In the genomic region with DNA sequence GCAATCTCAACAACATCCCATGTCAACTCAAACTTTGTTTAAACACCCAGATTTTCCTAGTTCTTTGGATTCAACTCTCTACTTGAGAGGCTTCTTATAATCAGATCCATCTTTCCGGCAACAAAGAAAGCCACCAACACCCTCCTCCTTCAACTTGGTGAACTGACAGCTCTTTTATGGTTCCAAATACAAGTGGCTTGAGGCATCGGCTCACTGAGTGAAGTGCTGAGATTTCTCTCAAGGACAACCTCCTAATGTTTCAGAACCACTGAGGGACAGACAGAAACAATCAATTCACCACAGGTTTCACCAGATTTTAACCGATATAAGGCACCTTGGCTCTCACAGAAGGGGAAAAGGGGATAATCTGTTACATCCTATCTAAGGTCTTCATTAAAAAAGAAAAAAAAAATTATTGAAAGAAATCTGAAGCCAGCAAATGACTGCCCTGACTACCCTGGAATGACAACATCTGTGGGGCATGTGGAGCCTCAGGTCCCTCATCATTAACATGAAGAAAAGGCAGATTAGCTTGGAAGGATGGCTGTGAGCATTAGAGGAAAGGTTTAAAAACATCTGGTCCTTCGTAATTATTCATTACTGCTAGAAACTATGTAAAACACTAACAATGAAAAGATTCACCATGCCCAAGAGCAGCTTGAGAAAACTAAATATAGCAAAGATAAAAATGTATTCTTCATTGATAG, we compare ENCODE assay signal across 26 cellular contexts. TPM values are rescaled to one million over a fixed set of nuclear protein-coding genes. Genes with fewer than 3 reads are reported as not detected.
DNase-seq lines count a peak whose midpoint lies in the region; ATAC-seq and TF ChIP-seq lines count a peak whose summit lies in the region.
"Had no signal": no experiment of that assay in that cellular context is flagged by ENCODE, and none has a peak within 500 bp of the region (broad histone marks: within the 10 kb centered on the region; RNA-seq: fewer than 3 reads in every experiment).

No MANE protein-coding gene starts in this region.

- H3K27ac ChIP-seq in fibroblast of lung (ENCODE audit: insufficient read depth, low read length) (no peak overlapping the region), neural progenitor cell (peak overlapping the region; percentile 49), right atrium auricular region (no peak overlapping the region)
- H3K27ac ChIP-seq: ascending aorta, hepatocyte had no signal

- peaks cover 78% of the 10 kb centered on the region for H3K4me1 Mint-ChIP-seq in HFFc6 (ENCODE audit: low read depth)
- peaks cover 13% of the 10 kb centered on the region for H3K4me1 Mint-ChIP-seq in neural progenitor cell

- ATAC-seq in HG03378 (IDR thresholded peaks at IDR 0.05; ENCODE audit: unreplicated experiment): no peak
- ATAC-seq: HCT116, right cardiac atrium had no signal

- H3K4me3 ChIP-seq in fibroblast of lung (replicated peaks in 1 of 4; ENCODE audit: control extremely low read depth in 1 of 4, insufficient read depth in 1 of 4, low read depth in 3 of 4, low read length in 4 of 4) (no peak overlapping the region), neural progenitor cell (no peak overlapping the region), right atrium auricular region (no peak overlapping the region)
- H3K4me3 ChIP-seq: ascending aorta, esophagus squamous epithelium, hepatocyte, lung had no signal

- H3K79me2 ChIP-seq in fibroblast of lung (ENCODE audit: control insufficient read depth, insufficient read depth, low read length) (peaks cover 84% of the 10 kb centered on the region), neural progenitor cell (ENCODE audit: low read depth) (peaks cover 97% of the 10 kb centered on the region)

- H2AFZ ChIP-seq in fibroblast of lung (ENCODE audit: low read length): no peak overlapping the region
- H2AFZ ChIP-seq in neural progenitor cell (replicated peaks): no peak overlapping the region
- H2AFZ ChIP-seq: hepatocyte had no signal

- H3K27me3 Mint-ChIP-seq in HFFc6 (ENCODE audit: insufficient read depth) (peaks cover 1% of the 10 kb centered on the region), neural progenitor cell (ENCODE audit: insufficient read depth, low read depth) (peaks cover 4% of the 10 kb centered on the region)

- peak overlapping the region; percentile 40 for H3K4me2 ChIP-seq in fibroblast of lung (ENCODE audit: extremely low read depth, insufficient read depth, low read length)
- H3K4me2 ChIP-seq in neural progenitor cell: peak overlapping the region; percentile 11
- H3K4me2 ChIP-seq: hepatocyte had no signal

- H3K27ac Mint-ChIP-seq in HFFc6 (peak overlapping the region; percentile 54), neural progenitor cell (no peak overlapping the region)
- H3K27ac Mint-ChIP-seq: CD4-positive, alpha-beta T cell had no signal

- H3K9ac ChIP-seq in fibroblast of lung (ENCODE audit: insufficient read depth, low read length) (no peak overlapping the region), neural progenitor cell (no peak overlapping the region)

- peaks cover 5% of the 10 kb centered on the region for H3K4me1 ChIP-seq in fibroblast of lung (ENCODE audit: control insufficient read depth, extremely low read depth, insufficient read depth, low read length)
- H3K4me1 ChIP-seq in neural progenitor cell: peaks cover 15% of the 10 kb centered on the region
- H3K4me1 ChIP-seq in right atrium auricular region: no peaks in the 10 kb centered on the region

- H4K20me1 ChIP-seq in fibroblast of lung (ENCODE audit: control insufficient read depth, extremely low read depth, insufficient read depth, low read length) (peaks cover 2% of the 10 kb centered on the region), neural progenitor cell (ENCODE audit: low read depth) (peaks cover 4% of the 10 kb centered on the region)

- H3K4me3 Mint-ChIP-seq in HFFc6 (peak overlapping the region; percentile 7; the same call in 1 of the 2 replicates), neural progenitor cell (no peak overlapping the region)
- H3K4me3 Mint-ChIP-seq: CD4-positive, alpha-beta T cell had no signal

- TF ChIP-seq CTCF in AG09319 (IDR thresholded peaks at IDR 0.05; ENCODE audit: low read depth, low read length): no peak
- no peak for TF ChIP-seq CTCF in HFFc6 (IDR thresholded peaks at IDR 0.05)
- no peak for TF ChIP-seq CTCF in fibroblast of lung (conservative IDR thresholded peaks at IDR 0.05 in 1 of 2, IDR thresholded peaks at IDR 0.05 in 1 of 2; ENCODE audit: low read depth in 1 of 2, low read length in 2 of 2)
- TF ChIP-seq CTCF in neural progenitor cell (IDR thresholded peaks at IDR 0.05): no peak
- TF ChIP-seq CTCF in right atrium auricular region (IDR thresholded peaks at IDR 0.05): no peak

- H3K9me3 ChIP-seq in fibroblast of lung (ENCODE audit: control insufficient read depth, insufficient read depth, low read depth, low read length) (no peaks in the 10 kb centered on the region), neural progenitor cell (ENCODE audit: low read depth) (no peaks in the 10 kb centered on the region), right atrium auricular region (no peaks in the 10 kb centered on the region)
- H3K9me3 ChIP-seq: ascending aorta, esophagus squamous epithelium had no signal

- H3K9me3 Mint-ChIP-seq in HFFc6: no peaks in the 10 kb centered on the region
- peaks cover 2% of the 10 kb centered on the region for H3K9me3 Mint-ChIP-seq in neural progenitor cell
- H3K9me3 Mint-ChIP-seq: CD4-positive, alpha-beta T cell had no signal

- peaks cover 8% of the 10 kb centered on the region for H3F3A ChIP-seq in neural progenitor cell (ENCODE audit: low read depth)

- H3K36me3 ChIP-seq in fibroblast of lung (ENCODE audit: control insufficient read depth, insufficient read depth, low read length) (no peaks in the 10 kb centered on the region), neural progenitor cell (no peaks in the 10 kb centered on the region), right atrium auricular region (no peaks in the 10 kb centered on the region)
- H3K36me3 ChIP-seq: ascending aorta, esophagus squamous epithelium had no signal

- H3K27me3 ChIP-seq in fibroblast of lung (ENCODE audit: control insufficient read depth, insufficient read depth, low read length) (no peaks in the 10 kb centered on the region), neural progenitor cell (no peaks in the 10 kb centered on the region), right atrium auricular region (no peaks in the 10 kb centered on the region)
- H3K27me3 ChIP-seq: ascending aorta, esophagus squamous epithelium, hepatocyte had no signal

- DNase-seq in AG09319 (ENCODE audit: extremely low read depth, low read depth): peak; percentile 53
- no peak for DNase-seq in HFFc6
- peak in 1 of 2 donors; percentile 57 for DNase-seq in fibroblast of lung (ENCODE audit: low read depth in 2 of 2)
- DNase-seq in neural progenitor cell (ENCODE audit: low spot score): peak; percentile 17
- no peak for DNase-seq in right atrium auricular region (ENCODE audit: low spot score)
- DNase-seq in SHP77 (lab: John Stamatoyannopoulos, UW): no peak
- DNase-seq in NCI-H187 (lab: John Stamatoyannopoulos, UW): no peak
- DNase-seq: ACHN; activated naive CD4-positive, alpha-beta T cell treated with anti-CD3 and anti-CD28 coated beads, Interleukin-2, amount 50 U/mL, for 16 hours; activated T-cell treated with anti-CD3 and anti-CD28 coated beads, Interleukin-2, amount 50 U/mL, for 48 hours; CD4-positive, alpha-beta T cell; DMS79 treated with DMSO at 0.1 percent for 48 hours; effector CD8-positive, alpha-beta T cell; esophagus squamous epithelium; NCI-H1417; NCI-H2171; NCI-H524 treated with DMSO at 0.1 percent for 48 hours; occipital lobe; right cardiac atrium; Right ventricle myocardium superior; substantia nigra had no signal

- H3K36me3 Mint-ChIP-seq in HFFc6 (ENCODE audit: low read depth) (peaks cover 20% of the 10 kb centered on the region), neural progenitor cell (peaks cover 7% of the 10 kb centered on the region)

RNA-seq across cellular contexts. Expression of gene PTPN14, which starts 50.9 kb away (rescaled TPM):
- 100 to 1,000 TPM in 4 of 6 experiments, 10 to 100 TPM in 2; 93.6 to 140 (median 106) TPM for total RNA-seq in HFFc6 (2021; fragmentation: NEBNext Ultra II Directional; extraction: Animal tissue kit (Norgen Biotek cat#: 25700))
- total RNA-seq in fibroblast of lung (34.9 and 56.1 TPM in 2 replicates), neural progenitor cell (ENCODE audit: low replicate concordance) (27.3 and 28.3 TPM in 2 replicates), right atrium auricular region (10 to 100 TPM in 1 of 2 donors, 1 to 10 TPM in 1; 8.4 to 27.2 TPM)
- polyA plus RNA-seq in fibroblast of lung: 38.7 and 46.7 TPM in 2 replicates
- polyA plus RNA-seq in fibroblast of lung (2012): 21.1 and 27.7 TPM in 2 replicates
- polyA minus RNA-seq in fibroblast of lung (ENCODE audit: low replicate concordance): 78.5 and 103 TPM in 2 replicates

Comparison
In these comparisons a context has a peak if more than half of its experiments do, and no peak if none do; other contexts are left out.
1. DNase-seq: peak in AG09319 (single experiment) and neural progenitor cell (single experiment); none in HFFc6 (single experiment), right atrium auricular region (single experiment), SHP77 (0 of 2) and NCI-H187 (0 of 2).